ENCODE assay signal across 8 cellular contexts in the genomic region with DNA sequence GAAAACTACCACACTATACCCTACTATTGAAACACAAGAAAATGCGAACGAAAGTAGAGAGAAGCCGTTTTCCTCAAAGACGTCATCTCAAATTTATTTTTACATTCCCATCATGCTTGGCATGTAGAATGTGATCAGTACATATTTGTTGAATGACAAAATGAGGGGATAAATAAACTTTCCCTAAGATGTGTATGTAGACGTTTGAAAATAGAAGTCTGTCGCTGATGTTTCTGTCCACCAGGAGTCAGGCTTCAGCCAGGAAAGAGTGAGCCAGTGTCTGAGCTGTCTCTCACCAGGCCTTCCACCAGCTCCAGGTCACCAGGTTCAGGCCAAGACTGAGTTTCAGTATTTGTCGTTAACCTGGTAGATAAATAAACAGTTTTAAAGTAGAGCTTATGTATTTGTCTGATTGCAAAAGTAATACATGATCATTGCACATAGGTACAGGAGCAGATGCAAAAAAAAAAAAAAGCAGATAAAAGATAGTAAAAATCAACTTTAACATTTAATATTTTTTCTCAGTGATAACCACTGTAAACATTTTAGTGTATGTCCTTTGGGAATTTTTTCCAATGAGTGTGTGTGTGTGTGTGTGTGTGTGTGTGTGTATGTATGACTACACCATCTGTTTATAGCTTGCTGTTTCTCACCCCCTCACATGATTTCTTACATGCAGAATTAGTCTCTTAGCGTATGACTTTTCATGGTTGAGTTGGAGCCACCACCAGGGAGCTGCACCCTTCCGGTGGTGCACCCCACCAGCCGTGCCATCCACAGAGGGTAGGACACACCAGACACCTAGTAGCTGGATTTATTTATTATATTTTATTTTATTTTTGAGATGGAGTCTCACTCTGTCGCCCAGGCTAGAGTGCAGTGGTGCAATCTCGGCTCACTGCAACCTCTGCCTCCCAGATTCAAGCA. TPM values are rescaled to one million over a fixed set of nuclear protein-coding genes. Genes with fewer than 3 reads are reported as not detected.
DNase-seq lines count a peak whose midpoint lies in the region; ATAC-seq and TF ChIP-seq lines count a peak whose summit lies in the region.

No MANE protein-coding gene starts in this region.

- H3K27me3 Mint-ChIP-seq in activated CD8-positive, alpha-beta T cell treated with anti-CD3 and anti-CD28 coated beads for 36 hours, result no peaks in the 10 kb centered on the region

- no peaks in the 10 kb centered on the region for H3K9me3 Mint-ChIP-seq in activated CD8-positive, alpha-beta T cell treated with anti-CD3 and anti-CD28 coated beads for 36 hours

- H3K36me3 ChIP-seq in esophagus squamous epithelium (peaks cover 0 to 33% (median 0%) of the 10 kb centered on the region in 3 donors), muscle layer of duodenum (ENCODE audit: control insufficient read depth in 1 of 2, insufficient read depth in 2 of 2, low read length in 2 of 2) (peaks cover 0 to 7% of the 10 kb centered on the region in 2 donors)

- peaks cover 19 to 51% (median 29%) of the 10 kb centered on the region in 3 donors for H3K4me1 ChIP-seq in esophagus squamous epithelium
- H3K4me1 ChIP-seq in muscle layer of duodenum (ENCODE audit: control insufficient read depth in 1 of 2, insufficient read depth in 2 of 2, low read length in 2 of 2), result peaks cover 0 to 12% of the 10 kb centered on the region in 2 donors

- 52 to 55% methylated on average over 12 of the region's 12 CpGs for WGBS in esophagus squamous epithelium, 2 donors

- peak; percentile 62 for ATAC-seq in HG02885 (IDR thresholded peaks at IDR 0.05; ENCODE audit: poor library complexity, unreplicated experiment)
- ATAC-seq in activated CD8-positive, alpha-beta T cell treated with anti-CD3 and anti-CD28 coated beads for 36 hours, result peak; percentile 77
- ATAC-seq in HG03039 (IDR thresholded peaks at IDR 0.05; ENCODE audit: unreplicated experiment), result no peak

- H3K36me3 Mint-ChIP-seq in activated CD8-positive, alpha-beta T cell treated with anti-CD3 and anti-CD28 coated beads for 36 hours (ENCODE audit: low read depth), result peaks cover 10% of the 10 kb centered on the region

- CTCF ChIA-PET in activated CD8-positive, alpha-beta T cell treated with anti-CD3 and anti-CD28 coated beads for 36 hours (lab: Charles Lee), result interaction anchor here (0.6 to 7.6 kb wide), 56 partner anchors 9 to 361 kb away, joined by 3 to 84 read pairs (median 5); a partner anchor contains a TSS

- TF ChIP-seq CTCF in activated CD8-positive, alpha-beta T cell treated with anti-CD3 and anti-CD28 coated beads for 36 hours (IDR thresholded peaks at IDR 0.05), result peak; percentile 83
- TF ChIP-seq CTCF in esophagus squamous epithelium (IDR thresholded peaks at IDR 0.05), result peak; percentile 35 to 89 (median 80)

- H3K27me3 ChIP-seq in esophagus squamous epithelium, result no peaks in the 10 kb centered on the region
- H3K27me3 ChIP-seq in muscle layer of duodenum (ENCODE audit: low read depth, low read length), result no peaks in the 10 kb centered on the region

- intact Hi-C loops in activated CD8-positive, alpha-beta T cell treated with anti-CD3 and anti-CD28 coated beads for 36 hours (cut with micrococcal nuclease), result loop anchor here (2.0 to 5.0 kb wide), 2 partner anchors 49 to 121 kb away; a partner anchor contains a TSS
- intact Hi-C loops in esophagus squamous epithelium (cut with DNase I), result loop anchor here (10.0 kb wide), 1 partner anchor 53 kb away; a partner anchor contains a TSS

- peak overlapping the region in 1 of 4 donors; percentile 23 for H3K4me3 ChIP-seq in esophagus squamous epithelium
- peak overlapping the region in 1 of 2 donors; percentile 9 for H3K4me3 ChIP-seq in muscle layer of duodenum (ENCODE audit: low read depth in 1 of 2, low read length in 2 of 2)

- peak; percentile 89 for DNase-seq in GM03348 (ENCODE audit: low spot score)
- peak; percentile 77 for DNase-seq in NCI-H82 (lab: John Stamatoyannopoulos, UW)
- peak; percentile 79 for DNase-seq in activated CD8-positive, alpha-beta T cell treated with anti-CD3 and anti-CD28 coated beads for 36 hours
- DNase-seq in esophagus squamous epithelium (lab: John Stamatoyannopoulos, UW), result no peak
- DNase-seq in substantia nigra (lab: John Stamatoyannopoulos, UW), result peak in 37 of 49 donors; percentile 10 to 76 (median 47)

- H3K4me1 Mint-ChIP-seq in activated CD8-positive, alpha-beta T cell treated with anti-CD3 and anti-CD28 coated beads for 36 hours (ENCODE audit: low read depth), result peaks cover 36% of the 10 kb centered on the region

- H3K27ac ChIP-seq in esophagus squamous epithelium (peak overlapping the region; percentile 58 to 89 (median 79)), muscle layer of duodenum (ENCODE audit: low read length) (peak overlapping the region; percentile 58), substantia nigra (ENCODE audit: low read depth, low read length, poor library complexity, severe bottlenecking) (no peak overlapping the region)

- peak overlapping the region; percentile 80 for H3K27ac Mint-ChIP-seq in activated CD8-positive, alpha-beta T cell treated with anti-CD3 and anti-CD28 coated beads for 36 hours

- POLR2A ChIA-PET in activated CD8-positive, alpha-beta T cell treated with anti-CD3 and anti-CD28 coated beads for 36 hours (lab: Charles Lee), result interaction anchor here (0.7 to 1.4 kb wide), 6 partner anchors 9 to 198 kb away, joined by 3 to 5 read pairs (median 3); no protein-coding TSS in a partner anchor

- H3K4me3 Mint-ChIP-seq in activated CD8-positive, alpha-beta T cell treated with anti-CD3 and anti-CD28 coated beads for 36 hours, result no peak overlapping the region

- H3K9me3 ChIP-seq in esophagus squamous epithelium, result no peaks in the 10 kb centered on the region
- H3K9me3 ChIP-seq in muscle layer of duodenum (ENCODE audit: control insufficient read depth in 1 of 2, low read length in 2 of 2), result no peaks in the 10 kb centered on the region

- TF ChIP-seq POLR2A in esophagus squamous epithelium (IDR thresholded peaks at IDR 0.05), result no peak

RNA-seq across cellular contexts. Expression of a gene that starts 26.2 kb away (rescaled TPM):
- total RNA-seq in activated CD8-positive, alpha-beta T cell treated with anti-CD3 and anti-CD28 coated beads for 36 hours, result 10 to 100 TPM; 36.1 to 36.6 TPM
- 10 to 100 TPM; 66.0 to 75.6 (median 69.9) TPM for total RNA-seq in esophagus squamous epithelium

RNA-seq across cellular contexts. Expression of a gene that starts 40.7 kb away (rescaled TPM):
- total RNA-seq in activated CD8-positive, alpha-beta T cell treated with anti-CD3 and anti-CD28 coated beads for 36 hours, result under 1 TPM; 0.09 to 0.11 TPM
- total RNA-seq in esophagus squamous epithelium, result 1 to 10 TPM in 2 of 4 donors, under 1 TPM in 2; 0.49 to 1.9 (median 1.0) TPM

RNA-seq across cellular contexts. Expression of a gene that starts 50.3 kb away (rescaled TPM):
- total RNA-seq in activated CD8-positive, alpha-beta T cell treated with anti-CD3 and anti-CD28 coated beads for 36 hours, result 10 to 100 TPM; 55.8 to 60.0 TPM
- 1,000 to 10,000 TPM in 1 of 4 donors, 100 to 1,000 TPM in 3; 284 to 1,204 (median 702) TPM for total RNA-seq in esophagus squamous epithelium

Comparison
In these comparisons a context has a peak if more than half of its experiments do, and no peak if none do; other contexts are left out.
1. RNA of a gene that starts 50.3 kb away (total RNA-seq): 284 to 1,204 TPM in esophagus squamous epithelium; 55.8 to 60.0 TPM in activated CD8-positive, alpha-beta T cell treated with anti-CD3 and anti-CD28 coated beads for 36 hours; every median in the first group is over 4 times any median in the second.